In genomic region chr9:135583686-135584011, GRCh38 we compare ENCODE assay signal across 22 cellular contexts. TPM values are rescaled to one million over a fixed set of nuclear protein-coding genes. Genes with fewer than 3 reads are reported as not detected.
DNase-seq lines count a peak whose midpoint lies in the region; ATAC-seq and TF ChIP-seq lines count a peak whose summit lies in the region.
"Had no signal": no experiment of that assay in that cellular context is flagged by ENCODE, and none has a peak within 500 bp of the region (broad histone marks: within the 10 kb centered on the region; RNA-seq: fewer than 3 reads in every experiment).

No MANE protein-coding gene starts in this region.

- peaks cover 6 to 9% of the 10 kb centered on the region in 2 experiments for H3K9me3 Mint-ChIP-seq in H9
- H3K9me3 Mint-ChIP-seq in stimulated activated memory B cell treated with anti-CD40 and anti-IgM and Interleukin-4, amounts not matched to agents 10 μg/mL and 1 μg/mL and 100 μg/mL, for 72 hours = no peaks in the 10 kb centered on the region

- no peaks in the 10 kb centered on the region for H3K9me3 ChIP-seq in H9 (ENCODE audit: control insufficient read depth, low read depth, low read length)
- H3K9me3 ChIP-seq: BE2C, HAP-1, MG63 had no signal

- H4K8ac ChIP-seq in H9 (replicated peaks; ENCODE audit: insufficient read length, low read depth, low read length) = no peak overlapping the region

- no peaks in the 10 kb centered on the region for H3K4me1 ChIP-seq in H9 (ENCODE audit: insufficient read depth, low read length)
- H3K4me1 ChIP-seq: HAP-1 had no signal

- no peak overlapping the region for H3K18ac ChIP-seq in H9 (ENCODE audit: insufficient read length, low read depth, low read length)

- H3K56ac ChIP-seq in H9 (ENCODE audit: insufficient read length, low read depth, low read length) = no peak overlapping the region

- no peak overlapping the region for H2BK120ac ChIP-seq in H9 (ENCODE audit: low read depth, low read length, poor library complexity, severe bottlenecking)

- no peak for ATAC-seq in left lobe of liver
- ATAC-seq in stimulated activated memory B cell treated with anti-CD40 and anti-IgM and Interleukin-4, amounts not matched to agents 10 μg/mL and 1 μg/mL and 100 μg/mL, for 72 hours = peak; percentile 38
- ATAC-seq: HepG2, K562 had no signal

- no peak overlapping the region for H3K4me3 Mint-ChIP-seq in H9
- no peak overlapping the region for H3K4me3 Mint-ChIP-seq in stimulated activated memory B cell treated with anti-CD40 and anti-IgM and Interleukin-4, amounts not matched to agents 10 μg/mL and 1 μg/mL and 100 μg/mL, for 72 hours

- peak overlapping the region in 2 of 3 experiments; percentile 44 to 57; a peak in 1 of 7 replicates for H3K27ac Mint-ChIP-seq in H9
- no peak overlapping the region for H3K27ac Mint-ChIP-seq in stimulated activated memory B cell treated with anti-CD40 and anti-IgM and Interleukin-4, amounts not matched to agents 10 μg/mL and 1 μg/mL and 100 μg/mL, for 72 hours

- no peak for TF ChIP-seq CTCF in H9 (conservative IDR thresholded peaks at IDR 0.05)

- peaks cover 0 to 2% of the 10 kb centered on the region in 2 experiments; a peak in 2 of 4 replicates for H3K4me1 Mint-ChIP-seq in H9
- H3K4me1 Mint-ChIP-seq in stimulated activated memory B cell treated with anti-CD40 and anti-IgM and Interleukin-4, amounts not matched to agents 10 μg/mL and 1 μg/mL and 100 μg/mL, for 72 hours = no peaks in the 10 kb centered on the region

- H3K4me2 ChIP-seq in H9 (ENCODE audit: insufficient read depth, insufficient read length, low read length) = no peak overlapping the region

- no peak overlapping the region for H3K27ac ChIP-seq in H9 (ENCODE audit: insufficient read length, low read depth, low read length)
- H3K27ac ChIP-seq: HL-60 had no signal

- H2AK5ac ChIP-seq in H9 (ENCODE audit: insufficient read length, low read length) = no peak overlapping the region

- no peak overlapping the region for H3K14ac ChIP-seq in H9 (ENCODE audit: insufficient read depth, low read length)

- WGBS in H9 (ENCODE audit: extremely low coverage, insufficient read length, low lambda C conversion rate) = no CpG with 5 or more reads among the region's 17 CpGs

- H4K20me1 ChIP-seq in H9 (ENCODE audit: control insufficient read depth, insufficient read depth, insufficient read length) = no peaks in the 10 kb centered on the region

- peaks cover 15% of the 10 kb centered on the region for H3K27me3 Mint-ChIP-seq in H9 (ENCODE audit: low read depth)
- H3K27me3 Mint-ChIP-seq in stimulated activated memory B cell treated with anti-CD40 and anti-IgM and Interleukin-4, amounts not matched to agents 10 μg/mL and 1 μg/mL and 100 μg/mL, for 72 hours = peaks cover 38% of the 10 kb centered on the region

- DNase-seq in GM03348 (ENCODE audit: low spot score) (peak; percentile 7), H9 (no peak), left lobe of liver (ENCODE audit: low spot score) (peak; percentile 40), H4 (ENCODE audit: low spot score) (no peak), NOMO-1 treated with dmso at 0.1 percent for 144 hours (lab: John Stamatoyannopoulos, UW; ENCODE audit: unreplicated experiment) (no peak), NCI-H146 (lab: John Stamatoyannopoulos, UW) (no peak)
- DNase-seq: BE2C, GF-D8, MG63, NCI-H187, NCI-H446 treated with DMSO at 0.1 percent for 48 hours, NCI-H526 treated with DMSO at 0.1 percent for 48 hours, Right ventricle myocardium superior had no signal

- peaks cover 0 to 3% (median 0%) of the 10 kb centered on the region in 3 experiments; a peak in 1 of 7 replicates for H3K36me3 Mint-ChIP-seq in H9 (ENCODE audit: insufficient read depth in 1 of 3, low read depth in 3 of 3)
- no peaks in the 10 kb centered on the region for H3K36me3 Mint-ChIP-seq in stimulated activated memory B cell treated with anti-CD40 and anti-IgM and Interleukin-4, amounts not matched to agents 10 μg/mL and 1 μg/mL and 100 μg/mL, for 72 hours

- no peak overlapping the region for H2AFZ ChIP-seq in H9 (ENCODE audit: low read length)

- no peaks in the 10 kb centered on the region for H3K23me2 ChIP-seq in H9 (ENCODE audit: insufficient read length, low read depth, low read length, poor library complexity, severe bottlenecking)

- H3K4ac ChIP-seq in H9 (ENCODE audit: low read depth, low read length) = no peak overlapping the region

- H4K5ac ChIP-seq in H9 (ENCODE audit: insufficient read length, low read depth, low read length) = no peak overlapping the region

- no peaks in the 10 kb centered on the region for H3K27me3 ChIP-seq in H9 (ENCODE audit: insufficient read depth, low read length)
- H3K27me3 ChIP-seq: BE2C, MG63 had no signal

- no peaks in the 10 kb centered on the region for H3K79me1 ChIP-seq in H9 (ENCODE audit: insufficient read depth, low read depth, low read length, poor library complexity, severe bottlenecking)

- no peak overlapping the region for H3K23ac ChIP-seq in H9 (ENCODE audit: insufficient read length, low read depth, low read length)

- no peak overlapping the region for H2BK12ac ChIP-seq in H9 (ENCODE audit: insufficient read length, low read depth, low read length)

- no peak overlapping the region for H4K91ac ChIP-seq in H9 (ENCODE audit: insufficient read length, low read depth, low read length)

- no peak overlapping the region for H3T11ph ChIP-seq in H9 (ENCODE audit: low read length)

- H3K79me2 ChIP-seq in H9 (ENCODE audit: insufficient read depth, low read length) = no peaks in the 10 kb centered on the region

- no peak overlapping the region for H3K9ac ChIP-seq in H9 (ENCODE audit: extremely low read depth, insufficient read length, low read length)

- no peak overlapping the region for H2BK15ac ChIP-seq in H9 (ENCODE audit: low read depth, low read length)

- no peak overlapping the region for H2BK5ac ChIP-seq in H9 (ENCODE audit: insufficient read length, low read length)

- H2BK20ac ChIP-seq in H9 (ENCODE audit: low read depth, low read length, poor library complexity, severe bottlenecking) = no peak overlapping the region

RNA-seq across cellular contexts. Expression of gene PAEP, which starts 22.1 kb away (rescaled TPM):
- total RNA-seq in H9 (2021) (not detected in 2 replicates), left lobe of liver (not detected)
- 2.6 TPM in 1 of 2 replicates, not detected in the other for total RNA-seq in H4 (2014; rRNA removed; shearing (Covaris generic))
- total RNA-seq: A673, HT-29, LHCN-M2, Right ventricle myocardium superior had no signal

RNA-seq across cellular contexts. Expression of gene OBP2A, which starts 37.7 kb away (rescaled TPM):
- total RNA-seq in H9 (2021) (not detected in 2 replicates), left lobe of liver (not detected)
- not detected in 2 replicates for total RNA-seq in H4 (2014; rRNA removed; shearing (Covaris generic))
- total RNA-seq: A673, HepG2, HT-29, K562, LHCN-M2, Right ventricle myocardium superior, SK-MEL-5 had no signal

RNA-seq across cellular contexts. Expression of gene GLT6D1, which starts 55.7 kb away (rescaled TPM):
- total RNA-seq in H9 (2021) = not detected in 2 replicates
- not detected for total RNA-seq in left lobe of liver
- not detected in 2 replicates for total RNA-seq in H4 (2014; rRNA removed; shearing (Covaris generic))
- total RNA-seq: A673, HepG2, HT-29, K562, LHCN-M2, Right ventricle myocardium superior, SK-MEL-5 had no signal

Comparison
In these comparisons a context has a peak if more than half of its experiments do, and no peak if none do; other contexts are left out.
1. DNase-seq: peak in GM03348 (single experiment) and left lobe of liver (single experiment); none in H9 (single experiment), H4 (single experiment), NOMO-1 treated with dmso at 0.1 percent for 144 hours (single experiment) and NCI-H146 (single experiment).